12 cellular contexts compared by ENCODE assay signal in genomic region chr2:96891591-96892333, GRCh38. TPM values are rescaled to one million over a fixed set of nuclear protein-coding genes. Genes with fewer than 3 reads are reported as not detected.
A peak's percentile ranks its signal among the peaks of the same experiment; 100 is the strongest.
DNase-seq lines count a peak whose midpoint lies in the region; ATAC-seq, FAIRE-seq and TF ChIP-seq lines count a peak whose summit lies in the region.
"Had no signal": no experiment of that assay in that cellular context is flagged by ENCODE, and none has a peak within 500 bp of the region (broad histone marks: within the 10 kb centered on the region; RNA-seq: fewer than 3 reads in every experiment).

No MANE protein-coding gene starts in this region.

- H3K9me3 ChIP-seq in K562 (replicated peaks; ENCODE audit: control insufficient read depth, insufficient read depth, low read depth, low read length) (no peaks in the 10 kb centered on the region), mesenchymal stem cell (ENCODE audit: control insufficient read depth, low read length) (no peaks in the 10 kb centered on the region), WERI-Rb-1 (ENCODE audit: severe bottlenecking) (no peaks in the 10 kb centered on the region)

- H3K4me2 ChIP-seq in K562 (ENCODE audit: insufficient read depth, low read length), result peak overlapping the region; percentile 91
- H3K4me2 ChIP-seq in mesenchymal stem cell (ENCODE audit: low read length, poor library complexity, severe bottlenecking), result no peak overlapping the region

- peaks cover 85% of the 10 kb centered on the region for H3K79me2 ChIP-seq in K562 (ENCODE audit: control insufficient read depth, insufficient read depth, low read length)

- H3K27ac ChIP-seq in K562 (ENCODE audit: extremely low read depth, low read depth, low read length) (peak overlapping the region; percentile 77), mesenchymal stem cell (ENCODE audit: low read length, poor library complexity, severe bottlenecking) (no peak overlapping the region), WERI-Rb-1 (no peak overlapping the region)

- no peak for TF ChIP-seq POLR2A in K562 (conservative IDR thresholded peaks at IDR 0.05)

- H3K79me1 ChIP-seq in mesenchymal stem cell (replicated peaks; ENCODE audit: low read length, poor library complexity, severe bottlenecking), result no peaks in the 10 kb centered on the region

- H3K9me1 ChIP-seq in K562 (ENCODE audit: control insufficient read depth, insufficient read depth, low read length), result no peaks in the 10 kb centered on the region

- H4K8ac ChIP-seq in mesenchymal stem cell (ENCODE audit: low read length), result peak overlapping the region; percentile 98

- peak overlapping the region; percentile 99 to 100 for H2BK12ac ChIP-seq in mesenchymal stem cell (ENCODE audit: low read length in 2 of 2)

- peak; percentile 23 for FAIRE-seq in K562 (lab: Jason Lieb, UNC)
- FAIRE-seq: islet of Langerhans had no signal

- H3K4ac ChIP-seq in mesenchymal stem cell (ENCODE audit: low read depth in 1 of 2, low read length in 2 of 2), result peak overlapping the region; percentile 66 to 84

- TF ChIP-seq EP300 in K562 (IDR thresholded peaks at IDR 0.05; ENCODE audit: low read length), result no peak

- ATAC-seq in K562, result peak; percentile 23
- no peak for ATAC-seq in HG03039 (IDR thresholded peaks at IDR 0.05; ENCODE audit: unreplicated experiment)

- H2AFZ ChIP-seq in K562 (ENCODE audit: low read depth, low read length), result no peak overlapping the region
- peak overlapping the region; percentile 6 for H2AFZ ChIP-seq in mesenchymal stem cell (ENCODE audit: low read depth, low read length)

- no peak for TF ChIP-seq RAD21 in K562 (CRISPR knock-in tag; conservative IDR thresholded peaks at IDR 0.05 in 1 of 2, IDR thresholded peaks at IDR 0.05 in 1 of 2)

- POLR2A ChIA-PET in K562 (lab: Yijun Ruan, JAX), result interaction anchor here (0.6 to 9.0 kb wide), 6 partner anchors 9 to 1816 kb away, joined by 3 to 112 read pairs (median 5); no protein-coding TSS in a partner anchor

- WGBS in K562 (ENCODE audit: insufficient coverage, low coverage, missing lambda C conversion rate), result 51% methylated on average over 11 of the region's 11 CpGs
- WGBS in mesenchymal stem cell, result 54% methylated on average over 11 of the region's 11 CpGs

- H3K18ac ChIP-seq in mesenchymal stem cell (ENCODE audit: low read depth in 1 of 2, low read length in 2 of 2), result peak overlapping the region; percentile 81 to 94

- H2BK5ac ChIP-seq in mesenchymal stem cell (ENCODE audit: low read depth, low read length, poor library complexity, severe bottlenecking), result no peak overlapping the region

- BruUV-seq in K562 (replicated peaks; lab: Mats Ljungman, UMichigan), result no TSS peak

- peak overlapping the region in 1 of 2 experiments; percentile 93 for H3K23ac ChIP-seq in mesenchymal stem cell (ENCODE audit: low read length in 2 of 2)

- CTCF ChIA-PET in K562 (lab: Yijun Ruan, JAX; ENCODE audit: low intra/inter-chr PET ratio), result no interaction called here

- H2BK120ac ChIP-seq in mesenchymal stem cell (ENCODE audit: low read depth, low read length), result peak overlapping the region; percentile 96

- H3K14ac ChIP-seq in mesenchymal stem cell (ENCODE audit: low read length in 2 of 2), result peak overlapping the region in 1 of 2 experiments; percentile 93

- H4K91ac ChIP-seq in mesenchymal stem cell (ENCODE audit: low read length), result peak overlapping the region; percentile 99

- in situ Hi-C loops in K562 (cut with MboI), result no loop called here

- DNase-seq in Ammon's horn (ENCODE audit: low spot score) (peak; percentile 65), HK-2 (ENCODE audit: unreplicated experiment) (peak; percentile 59), K562 (ENCODE audit: extremely low read depth in 1 of 4, low spot score in 3 of 4) (peak in 1 of 4 experiments; percentile 62), mesenchymal stem cell (peak; percentile 62), dermis blood vessel endothelial cell (no peak), SHP77 (lab: John Stamatoyannopoulos, UW) (no peak), WERI-Rb-1 (no peak)
- DNase-seq: DMS79; NCI-H1694 treated with DMSO at 0.1 percent for 48 hours; stimulated activated CD4-positive, alpha-beta T cell treated with anti-CD3 and anti-CD28 coated beads, Interleukin-1b, Interleukin-23, amount 100 ng/mL, for 48 hours had no signal

- TF ChIP-seq CTCF in K562 (IDR thresholded peaks at IDR 0.05 in 2 of 3, conservative IDR thresholded peaks at IDR 0.05 in 1 of 3; ENCODE audit: insufficient read depth in 2 of 3, low read depth in 1 of 3, low read length in 3 of 3) (no peak), WERI-Rb-1 (IDR thresholded peaks at IDR 0.05; ENCODE audit: low read depth, low read length) (no peak)

- H3K4me1 ChIP-seq in K562 (replicated peaks in 1 of 2; ENCODE audit: control insufficient read depth in 2 of 2, insufficient read depth in 2 of 2, low read length in 2 of 2), result peaks cover 76 to 84% of the 10 kb centered on the region in 2 experiments
- H3K4me1 ChIP-seq in mesenchymal stem cell (ENCODE audit: control insufficient read depth, insufficient read depth, low read depth, low read length), result peaks cover 18% of the 10 kb centered on the region

- no peaks in the 10 kb centered on the region for H4K20me1 ChIP-seq in K562 (replicated peaks; ENCODE audit: control insufficient read depth, insufficient read depth, low read length)

- peak overlapping the region; percentile 97 for H2BK15ac ChIP-seq in mesenchymal stem cell (ENCODE audit: low read depth, poor library complexity, severe bottlenecking)

- peak overlapping the region; percentile 72 to 93 for H3K9ac ChIP-seq in K562 (ENCODE audit: insufficient read depth in 1 of 2, low read depth in 2 of 2, low read length in 2 of 2)
- no peak overlapping the region for H3K9ac ChIP-seq in mesenchymal stem cell (ENCODE audit: low read length)

- no peak overlapping the region for H2AK5ac ChIP-seq in mesenchymal stem cell (ENCODE audit: low read length, severe bottlenecking)

- peaks cover 69% of the 10 kb centered on the region for H3K36me3 ChIP-seq in K562 (ENCODE audit: control insufficient read depth, insufficient read depth, low read length)
- H3K36me3 ChIP-seq in mesenchymal stem cell (ENCODE audit: control insufficient read depth in 1 of 2, insufficient read depth in 2 of 2, low read depth in 1 of 2, low read length in 2 of 2), result no peaks in the 10 kb centered on the region
- H3K36me3 ChIP-seq in WERI-Rb-1, result no peaks in the 10 kb centered on the region

- intact Hi-C loops in K562 (cut with micrococcal nuclease), result no loop called here

- H3K4me3 ChIP-seq in K562, result peak overlapping the region; percentile 45; the same call in 1 of the 2 replicates
- H3K4me3 ChIP-seq in mesenchymal stem cell (ENCODE audit: insufficient read depth in 1 of 2, low read depth in 1 of 2, low read length in 2 of 2), result no peak overlapping the region
- H3K4me3 ChIP-seq in WERI-Rb-1 (ENCODE audit: low read depth, low read length), result no peak overlapping the region

- H3K27me3 ChIP-seq in K562 (ENCODE audit: control insufficient read depth in 2 of 2, insufficient read depth in 2 of 2, low read length in 2 of 2), result no peaks in the 10 kb centered on the region
- peaks cover 0 to 4% of the 10 kb centered on the region in 2 experiments for H3K27me3 ChIP-seq in mesenchymal stem cell (ENCODE audit: control insufficient read depth in 1 of 2, insufficient read depth in 1 of 2, low read length in 2 of 2)
- no peaks in the 10 kb centered on the region for H3K27me3 ChIP-seq in WERI-Rb-1 (ENCODE audit: insufficient read depth, low read depth, severe bottlenecking)

RNA-seq across cellular contexts. Expression of gene SEMA4C, which starts 21.9 kb away (rescaled TPM):
- total RNA-seq in K562 (2011; cell fraction: chromatin; rRNA removed; ENCODE audit: low replicate concordance), result 229 and 466 TPM in 2 replicates
- total RNA-seq in K562 (2011; cell fraction: nucleolus; rRNA removed), result 309 and 326 TPM in 2 replicates
- total RNA-seq in K562 (2011; cell fraction: nucleoplasm; rRNA removed), result 244 and 282 TPM in 2 replicates
- 28.8 and 35.6 TPM in 2 replicates for total RNA-seq in K562 (2014; rRNA removed)
- 7.3 and 9.5 TPM in 2 replicates for total RNA-seq in K562 (2014; rRNA removed; fragmentation: Illumina TruSeq; extraction: Trizol)
- total RNA-seq in K562 (2015; rRNA removed; fragmentation: Illumina TruSeq; extraction: Trizol), result 23.9 and 24.6 TPM in 2 replicates
- total RNA-seq in K562 (2021), result 45.2 and 54.4 TPM in 2 replicates
- 59.7 and 110 TPM in 2 replicates for polyA plus RNA-seq in K562 (2011; rRNA removed)
- 50.2 and 68.3 TPM in 2 replicates for polyA plus RNA-seq in K562 (2011; cell fraction: cytosol; rRNA removed)
- polyA plus RNA-seq in K562 (2011; cell fraction: nucleus; rRNA removed), result 313 and 392 TPM in 2 replicates
- polyA plus RNA-seq in K562 (2012), result 39.1 and 59.5 TPM in 2 replicates
- polyA plus RNA-seq in K562 (2014; fragmentation: Illumina TruSeq; extraction: Trizol), result 21.8 and 29.4 TPM in 2 replicates
- polyA plus RNA-seq in K562 (2014; fragmentation: Nextera tagmentation; extraction: Ambion mirVana), result under 1 TPM; 0.32 to 0.89 TPM
- polyA plus RNA-seq in K562 (2014; rRNA removed), result 35.5 and 36.2 TPM in 2 replicates
- 56.4 and 73.7 TPM in 2 replicates for polyA minus RNA-seq in K562 (2011; rRNA and poly(A)+ RNA removed)
- 58.2 and 59.2 TPM in 2 replicates for polyA minus RNA-seq in K562 (2011; cell fraction: cytosol; rRNA and poly(A)+ RNA removed)
- polyA minus RNA-seq in K562 (2011; cell fraction: nucleus; rRNA and poly(A)+ RNA removed), result 58.7 and 72.1 TPM in 2 replicates
- polyA plus RNA-seq in mesenchymal stem cell (2013, experiment 1 of 2), result 20.2 TPM
- polyA plus RNA-seq in mesenchymal stem cell (2013, experiment 2 of 2), result 20.7 TPM
- total RNA-seq in dermis blood vessel endothelial cell, result 39.7 and 40.3 TPM in 2 replicates

RNA-seq across cellular contexts. Expression of gene ANKRD39, which starts 33.9 kb away (rescaled TPM):
- total RNA-seq in K562 (2011; cell fraction: chromatin; rRNA removed; ENCODE audit: low replicate concordance), result 39.7 and 71.7 TPM in 2 replicates
- total RNA-seq in K562 (2011; cell fraction: nucleolus; rRNA removed), result 42.2 and 44.1 TPM in 2 replicates
- 34.4 and 37.9 TPM in 2 replicates for total RNA-seq in K562 (2011; cell fraction: nucleoplasm; rRNA removed)
- total RNA-seq in K562 (2014; rRNA removed) (33.1 and 50.4 TPM in 2 replicates), K562 (2014; rRNA removed; fragmentation: Illumina TruSeq; extraction: Trizol) (5.7 and 8.2 TPM in 2 replicates), K562 (2015; rRNA removed; fragmentation: Illumina TruSeq; extraction: Trizol) (21.2 and 21.9 TPM in 2 replicates), K562 (2021) (29.8 and 31.2 TPM in 2 replicates), dermis blood vessel endothelial cell (6.8 and 8.0 TPM in 2 replicates)
- polyA plus RNA-seq in K562 (2011; rRNA removed) (23.8 and 33.3 TPM in 2 replicates), K562 (2014; fragmentation: Illumina TruSeq; extraction: Trizol) (15.0 and 22.7 TPM in 2 replicates), K562 (2014; fragmentation: Nextera tagmentation; extraction: Ambion mirVana) (10 to 100 TPM; 16.7 to 26.0 TPM), K562 (2014; rRNA removed) (28.1 and 48.3 TPM in 2 replicates)
- polyA plus RNA-seq in K562 (2011; cell fraction: cytosol; rRNA removed), result 27.1 and 60.5 TPM in 2 replicates
- polyA plus RNA-seq in K562 (2011; cell fraction: nucleus; rRNA removed), result 58.3 and 92.0 TPM in 2 replicates
- 28.4 and 31.7 TPM in 2 replicates for polyA plus RNA-seq in K562 (2012)
- 6.6 and 8.9 TPM in 2 replicates for polyA minus RNA-seq in K562 (2011; rRNA and poly(A)+ RNA removed)
- polyA minus RNA-seq in K562 (2011; cell fraction: cytosol; rRNA and poly(A)+ RNA removed), result 7.1 and 9.9 TPM in 2 replicates
- 15.1 and 21.2 TPM in 2 replicates for polyA minus RNA-seq in K562 (2011; cell fraction: nucleus; rRNA and poly(A)+ RNA removed)
- polyA plus RNA-seq in mesenchymal stem cell (2013, experiment 1 of 2), result 11.8 TPM
- 10.8 TPM for polyA plus RNA-seq in mesenchymal stem cell (2013, experiment 2 of 2)

RNA-seq across cellular contexts. Expression of gene ANKRD23, which starts 47.9 kb away (rescaled TPM):
- total RNA-seq in K562 (2011; cell fraction: chromatin; rRNA removed; ENCODE audit: low replicate concordance), result 20.7 and 42.5 TPM in 2 replicates
- 27.0 and 27.3 TPM in 2 replicates for total RNA-seq in K562 (2011; cell fraction: nucleolus; rRNA removed)
- total RNA-seq in K562 (2011; cell fraction: nucleoplasm; rRNA removed), result 19.0 and 21.1 TPM in 2 replicates
- total RNA-seq in K562 (2014; rRNA removed) (2.7 and 3.1 TPM in 2 replicates), K562 (2014; rRNA removed; fragmentation: Illumina TruSeq; extraction: Trizol) (1.8 and 2.0 TPM in 2 replicates), K562 (2015; rRNA removed; fragmentation: Illumina TruSeq; extraction: Trizol) (2.9 and 4.5 TPM in 2 replicates), K562 (2021) (2.8 and 4.1 TPM in 2 replicates), dermis blood vessel endothelial cell (1.1 and 1.5 TPM in 2 replicates)
- polyA plus RNA-seq in K562 (2011; rRNA removed) (4.8 and 7.5 TPM in 2 replicates), K562 (2014; fragmentation: Illumina TruSeq; extraction: Trizol) (2.7 and 3.1 TPM in 2 replicates), K562 (2014; fragmentation: Nextera tagmentation; extraction: Ambion mirVana) (under 1 TPM; 0.32 to 0.34 TPM), K562 (2014; rRNA removed) (4.5 and 5.8 TPM in 2 replicates)
- 2.9 and 5.5 TPM in 2 replicates for polyA plus RNA-seq in K562 (2011; cell fraction: cytosol; rRNA removed)
- polyA plus RNA-seq in K562 (2011; cell fraction: nucleus; rRNA removed), result 40.8 and 73.8 TPM in 2 replicates
- polyA plus RNA-seq in K562 (2012), result 3.4 and 10.6 TPM in 2 replicates
- 1.2 and 2.2 TPM in 2 replicates for polyA minus RNA-seq in K562 (2011; rRNA and poly(A)+ RNA removed)
- polyA minus RNA-seq in K562 (2011; cell fraction: cytosol; rRNA and poly(A)+ RNA removed), result 0.95 and 2.6 TPM in 2 replicates
- polyA minus RNA-seq in K562 (2011; cell fraction: nucleus; rRNA and poly(A)+ RNA removed), result 6.3 and 6.9 TPM in 2 replicates
- polyA plus RNA-seq in mesenchymal stem cell (2013, experiment 1 of 2), result 0.81 TPM
- 0.89 TPM for polyA plus RNA-seq in mesenchymal stem cell (2013, experiment 2 of 2)

Comparison
In these comparisons a context has a peak if more than half of its experiments do, and no peak if none do; other contexts are left out.
1. DNase-seq: peak in Ammon's horn (single experiment), HK-2 (single experiment) and mesenchymal stem cell (single experiment); none in dermis blood vessel endothelial cell (single experiment), SHP77 (0 of 2) and WERI-Rb-1 (single experiment).